ENCODE assay signal across 9 cellular contexts in genomic region chr9:127734247-127734746, GRCh38. TPM values are rescaled to one million over a fixed set of nuclear protein-coding genes. Genes with fewer than 3 reads are reported as not detected.
DNase-seq lines count a peak whose midpoint lies in the region; ATAC-seq, FAIRE-seq and TF ChIP-seq lines count a peak whose summit lies in the region.
"Had no signal": no experiment of that assay in that cellular context is flagged by ENCODE, and none has a peak within 500 bp of the region (broad histone marks: within the 10 kb centered on the region; RNA-seq: fewer than 3 reads in every experiment).

No MANE protein-coding gene starts in this region.

- H3K27ac Mint-ChIP-seq in Calu3 (ENCODE audit: unreplicated experiment) = no peak overlapping the region
- peak overlapping the region; percentile 59 for H3K27ac Mint-ChIP-seq in osteocyte (ENCODE audit: unreplicated experiment)

- H3K79me2 ChIP-seq in PC-3 (ENCODE audit: low read length) (no peaks in the 10 kb centered on the region), endothelial cell of umbilical vein (ENCODE audit: control insufficient read depth, insufficient read depth, low read length) (peaks cover 2% of the 10 kb centered on the region)

- no peaks in the 10 kb centered on the region for H3K4me1 Mint-ChIP-seq in Calu3 (ENCODE audit: low read depth, unreplicated experiment)
- H3K4me1 Mint-ChIP-seq in osteocyte (ENCODE audit: unreplicated experiment) = peaks cover 11% of the 10 kb centered on the region

- H3K9me3 Mint-ChIP-seq in Calu3 (ENCODE audit: low read depth, unreplicated experiment) (no peaks in the 10 kb centered on the region), osteocyte (ENCODE audit: unreplicated experiment) (no peaks in the 10 kb centered on the region)

- no peaks in the 10 kb centered on the region for H3F3A ChIP-seq in PC-3 (ENCODE audit: low read length, unreplicated experiment)

- H3K9me2 ChIP-seq in PC-3 (replicated peaks; ENCODE audit: low read length) = no peaks in the 10 kb centered on the region

- H3K4me3 ChIP-seq in PC-3 (ENCODE audit: low read length) (peak overlapping the region; percentile 84), endothelial cell of umbilical vein (replicated peaks in 1 of 3; ENCODE audit: insufficient read depth in 1 of 3, low read depth in 1 of 3, low read length in 3 of 3) (peak overlapping the region in 1 of 3 experiments; percentile 73)

- dilution Hi-C loops in endothelial cell of umbilical vein (cut with MboI; ENCODE audit: extremely low pct_ligation_motif_present, low sequenced_read_pairs) = no loop called here

- TSS peak; percentile 57 for BruUV-seq in Calu3 (replicated peaks; lab: Mats Ljungman, UMichigan)
- BruUV-seq in PC-3 (replicated peaks; lab: Mats Ljungman, UMichigan) = no TSS peak
- no TSS peak for BruUV-seq in endothelial cell of umbilical vein (replicated peaks; lab: Mats Ljungman, UMichigan)

- no peak for TF ChIP-seq POLR2A in endothelial cell of umbilical vein (IDR thresholded peaks at IDR 0.05; ENCODE audit: low read depth, low read length)

- H3K9me3 ChIP-seq in PC-3 (ENCODE audit: low read length) (no peaks in the 10 kb centered on the region), endothelial cell of umbilical vein (replicated peaks; ENCODE audit: control insufficient read depth, insufficient read depth, low read length) (no peaks in the 10 kb centered on the region)

- intact Hi-C loops in Calu3 (cut with micrococcal nuclease; ENCODE audit: unreplicated experiment) (loop anchor here (5.0 kb wide), 1 partner anchor 142 kb away; no protein-coding TSS in a partner anchor), PC-3 (cut with micrococcal nuclease) (loop anchor here (1.0 to 2.0 kb wide), 3 partner anchors 27 to 187 kb away; no protein-coding TSS in a partner anchor), endothelial cell of umbilical vein (cut with micrococcal nuclease) (loop anchor here (1.0 kb wide), 3 partner anchors 121 to 230 kb away; no protein-coding TSS in a partner anchor)

- POLR2A ChIA-PET in PC-3 (lab: Charles Lee; ENCODE audit: unreplicated experiment) = interaction anchor here (0.8 to 1.2 kb wide), 2 partner anchors 13 to 127 kb away, joined by 3 to 6 read pairs; no protein-coding TSS in a partner anchor
- POLR2A ChIA-PET in endothelial cell of umbilical vein (lab: Charles Lee) = interaction anchor here (1.3 kb wide), 2 partner anchors 19 to 51 kb away, joined by 3 to 4 read pairs; partner anchors contain the start of genes CDK9, PTRH1 and TTC16

- no peak for FAIRE-seq in endothelial cell of umbilical vein (lab: Jason Lieb, UNC)
- FAIRE-seq: TTC549 had no signal

- H3K4me1 ChIP-seq in PC-3 (ENCODE audit: insufficient read depth, low read length) (peaks cover 8% of the 10 kb centered on the region), endothelial cell of umbilical vein (ENCODE audit: control insufficient read depth, extremely low read depth, insufficient read depth, low read length) (peaks cover 12% of the 10 kb centered on the region)

- H4K20me1 ChIP-seq in PC-3 (ENCODE audit: low read length) (no peaks in the 10 kb centered on the region), endothelial cell of umbilical vein (replicated peaks; ENCODE audit: control insufficient read depth, extremely low read depth, insufficient read depth, low read length) (no peaks in the 10 kb centered on the region)

- no peak for ATAC-seq in PC-3

- TF ChIP-seq CTCF in Calu3 (IDR thresholded peaks at IDR 0.05; ENCODE audit: unreplicated experiment) (no peak), PC-3 (conservative IDR thresholded peaks at IDR 0.05; ENCODE audit: low read depth, low read length) (no peak; the same call in 1 of the 2 replicates), endothelial cell of umbilical vein (IDR thresholded peaks at IDR 0.05; ENCODE audit: extremely low read depth in 1 of 2, insufficient read depth in 1 of 2, low read depth in 1 of 2, low read length in 2 of 2) (no peak), osteocyte (IDR thresholded peaks at IDR 0.05) (no peak)

- CTCF ChIA-PET in Calu3 (lab: Charles Lee) (interaction anchor here (0.8 to 1.6 kb wide), 18 partner anchors 9 to 189 kb away, joined by 3 to 21 read pairs (median 5); partner anchors contain the start of genes CDK9, CFAP157, PTRH1 and ST6GALNAC4), PC-3 (lab: Charles Lee) (interaction anchor here (0.6 to 1.6 kb wide), 11 partner anchors 19 to 311 kb away, joined by 3 to 19 read pairs (median 7); partner anchors contain the start of genes CDK9, PTRH1 and TTC16), endothelial cell of umbilical vein (lab: Charles Lee) (interaction anchor here (0.7 to 2.4 kb wide), 70 partner anchors 10 to 520 kb away, joined by 3 to 94 read pairs (median 5); partner anchors contain the start of genes CDK9, PTRH1, ST6GALNAC4 and STXBP1)

- H3K27me3 Mint-ChIP-seq in Calu3 (ENCODE audit: unreplicated experiment) (peaks cover 36% of the 10 kb centered on the region), osteocyte (ENCODE audit: unreplicated experiment) (no peaks in the 10 kb centered on the region)

- DNase-seq in Calu3 = no peak
- no peak for DNase-seq in PC-3
- no peak for DNase-seq in endothelial cell of umbilical vein (ENCODE audit: low read depth, low spot score)
- DNase-seq in osteocyte (ENCODE audit: extremely low spot score, unreplicated experiment) = no peak
- no peak for DNase-seq in DMS114 treated with DMSO at 0.1 percent for 48 hours (lab: John Stamatoyannopoulos, UW; ENCODE audit: unreplicated experiment)
- DNase-seq in cortex of kidney (lab: John Stamatoyannopoulos, UW) = no peak
- no peak for DNase-seq in HCEC 1CT
- DNase-seq in SW480 (ENCODE audit: low spot score) = no peak

- no peaks in the 10 kb centered on the region for H3K36me3 ChIP-seq in PC-3 (ENCODE audit: low read depth, low read length)
- H3K36me3 ChIP-seq in endothelial cell of umbilical vein (ENCODE audit: control insufficient read depth in 2 of 2, extremely low read depth in 1 of 2, insufficient read depth in 2 of 2, low read length in 2 of 2) = peaks cover 8 to 22% of the 10 kb centered on the region in 2 experiments

- peak overlapping the region; percentile 94 for H3K4me2 ChIP-seq in PC-3 (ENCODE audit: low read length)
- peak overlapping the region; percentile 20 for H3K4me2 ChIP-seq in endothelial cell of umbilical vein (ENCODE audit: insufficient read depth, low read length)

- H3K27me3 ChIP-seq in PC-3 (ENCODE audit: low read length) = no peaks in the 10 kb centered on the region
- no peaks in the 10 kb centered on the region for H3K27me3 ChIP-seq in endothelial cell of umbilical vein (ENCODE audit: control insufficient read depth in 2 of 2, insufficient read depth in 2 of 2, low read length in 2 of 2)

- H3K27ac ChIP-seq in PC-3 (ENCODE audit: low read length) (no peak overlapping the region), endothelial cell of umbilical vein (ENCODE audit: insufficient read depth, low read depth, low read length) (no peak overlapping the region)

- no peaks in the 10 kb centered on the region for H3K9me1 ChIP-seq in endothelial cell of umbilical vein (replicated peaks; ENCODE audit: control insufficient read depth, extremely low read depth, insufficient read depth, low read length)

- H3K9ac ChIP-seq in PC-3 (ENCODE audit: low read length) (peak overlapping the region; percentile 71; the same call in 1 of the 2 replicates), endothelial cell of umbilical vein (replicated peaks; ENCODE audit: extremely low read depth, insufficient read depth, low read length) (no peak overlapping the region)

- H3K36me3 Mint-ChIP-seq in Calu3 (ENCODE audit: insufficient read depth, unreplicated experiment) (peaks cover 6% of the 10 kb centered on the region), osteocyte (ENCODE audit: unreplicated experiment) (peaks cover 6% of the 10 kb centered on the region)

- H2AFZ ChIP-seq in PC-3 (ENCODE audit: low read length) (peak overlapping the region; percentile 83), endothelial cell of umbilical vein (ENCODE audit: low read depth, low read length) (peak overlapping the region; percentile 6)

- H3K4me3 Mint-ChIP-seq in Calu3 (ENCODE audit: low read depth, unreplicated experiment) (peak overlapping the region; percentile 67), osteocyte (ENCODE audit: unreplicated experiment) (peak overlapping the region; percentile 78)

RNA-seq across cellular contexts. Expression of gene TOR2A, which starts 0.8 kb away (rescaled TPM):
- total RNA-seq in Calu3 (2022) (7.0 and 7.6 TPM in 2 replicates), PC-3 (2014; rRNA removed) (12.2 and 14.1 TPM in 2 replicates), endothelial cell of umbilical vein (17.1 and 19.3 TPM in 2 replicates), osteocyte (9.3 and 11.5 TPM in 2 replicates)
- 23.9 and 28.8 TPM in 2 replicates for polyA plus RNA-seq in endothelial cell of umbilical vein
- 18.4 and 25.3 TPM in 2 replicates for polyA plus RNA-seq in endothelial cell of umbilical vein (2011; cell fraction: cytosol; rRNA removed)
- polyA plus RNA-seq in endothelial cell of umbilical vein (2011; cell fraction: nucleus; rRNA removed) = 16.0 and 18.0 TPM in 2 replicates
- polyA plus RNA-seq in endothelial cell of umbilical vein (2012) = 11.3 and 18.5 TPM in 2 replicates
- polyA minus RNA-seq in endothelial cell of umbilical vein = 5.2 and 5.8 TPM in 2 replicates
- 16.5 TPM for polyA minus RNA-seq in endothelial cell of umbilical vein (2011; cell fraction: cytosol; rRNA and poly(A)+ RNA removed)
- polyA minus RNA-seq in endothelial cell of umbilical vein (2011; cell fraction: nucleus; rRNA and poly(A)+ RNA removed) = 5.1 and 7.3 TPM in 2 replicates

RNA-seq across cellular contexts. Expression of gene TTC16, which starts 18.4 kb away (rescaled TPM):
- not detected in 2 replicates for total RNA-seq in Calu3 (2022)
- 0.04 TPM in 1 of 2 replicates, not detected in the other for total RNA-seq in PC-3 (2014; rRNA removed)
- not detected in 2 replicates for total RNA-seq in endothelial cell of umbilical vein
- not detected in 2 replicates for polyA plus RNA-seq in endothelial cell of umbilical vein
- polyA plus RNA-seq in endothelial cell of umbilical vein (2011; cell fraction: cytosol; rRNA removed) = not detected in 2 replicates
- polyA plus RNA-seq in endothelial cell of umbilical vein (2011; cell fraction: nucleus; rRNA removed) = 0.05 TPM in 1 of 2 replicates, not detected in the other
- not detected in 2 replicates for polyA plus RNA-seq in endothelial cell of umbilical vein (2012)
- not detected in 2 replicates for polyA minus RNA-seq in endothelial cell of umbilical vein
- 0.31 TPM for polyA minus RNA-seq in endothelial cell of umbilical vein (2011; cell fraction: cytosol; rRNA and poly(A)+ RNA removed)
- not detected in 2 replicates for polyA minus RNA-seq in endothelial cell of umbilical vein (2011; cell fraction: nucleus; rRNA and poly(A)+ RNA removed)
- not detected in 2 replicates for total RNA-seq in osteocyte

RNA-seq across cellular contexts. Expression of gene PTRH1, which starts 18.8 kb away (rescaled TPM):
- total RNA-seq in Calu3 (2022) (14.3 and 15.1 TPM in 2 replicates), PC-3 (2014; rRNA removed) (38.1 and 45.3 TPM in 2 replicates), endothelial cell of umbilical vein (19.6 and 25.1 TPM in 2 replicates), osteocyte (10.6 and 10.7 TPM in 2 replicates)
- 52.2 and 73.6 TPM in 2 replicates for polyA plus RNA-seq in endothelial cell of umbilical vein
- 23.6 and 31.1 TPM in 2 replicates for polyA plus RNA-seq in endothelial cell of umbilical vein (2011; cell fraction: cytosol; rRNA removed)
- polyA plus RNA-seq in endothelial cell of umbilical vein (2011; cell fraction: nucleus; rRNA removed) = 12.7 and 14.7 TPM in 2 replicates
- polyA plus RNA-seq in endothelial cell of umbilical vein (2012) = 19.6 and 42.8 TPM in 2 replicates
- 7.6 and 9.2 TPM in 2 replicates for polyA minus RNA-seq in endothelial cell of umbilical vein
- polyA minus RNA-seq in endothelial cell of umbilical vein (2011; cell fraction: cytosol; rRNA and poly(A)+ RNA removed) = 21.4 TPM
- polyA minus RNA-seq in endothelial cell of umbilical vein (2011; cell fraction: nucleus; rRNA and poly(A)+ RNA removed) = 4.9 and 11.2 TPM in 2 replicates

RNA-seq across cellular contexts. Expression of gene CFAP157, which starts 27.5 kb away (rescaled TPM):
- total RNA-seq in Calu3 (2022) (0.87 and 1.0 TPM in 2 replicates), PC-3 (2014; rRNA removed) (not detected in 2 replicates), endothelial cell of umbilical vein (not detected in 2 replicates), osteocyte (0.24 TPM in 1 of 2 replicates, not detected in the other)
- 0.03 TPM in 1 of 2 replicates, not detected in the other for polyA plus RNA-seq in endothelial cell of umbilical vein
- polyA plus RNA-seq in endothelial cell of umbilical vein (2011; cell fraction: cytosol; rRNA removed) = 0.04 TPM in 1 of 2 replicates, not detected in the other
- 0.22 and 0.32 TPM in 2 replicates for polyA plus RNA-seq in endothelial cell of umbilical vein (2011; cell fraction: nucleus; rRNA removed)
- polyA plus RNA-seq in endothelial cell of umbilical vein (2012) = 1.2 and 1.5 TPM in 2 replicates
- polyA minus RNA-seq in endothelial cell of umbilical vein = 0.15 TPM in 1 of 2 replicates, not detected in the other
- not detected for polyA minus RNA-seq in endothelial cell of umbilical vein (2011; cell fraction: cytosol; rRNA and poly(A)+ RNA removed)
- not detected in 2 replicates for polyA minus RNA-seq in endothelial cell of umbilical vein (2011; cell fraction: nucleus; rRNA and poly(A)+ RNA removed)

RNA-seq across cellular contexts. Expression of gene SH2D3C, which starts 44.2 kb away (rescaled TPM):
- not detected in 2 replicates for total RNA-seq in Calu3 (2022)
- total RNA-seq in PC-3 (2014; rRNA removed) = 0.26 and 1.0 TPM in 2 replicates
- 95.0 and 102 TPM in 2 replicates for total RNA-seq in endothelial cell of umbilical vein
- polyA plus RNA-seq in endothelial cell of umbilical vein = 173 and 218 TPM in 2 replicates
- polyA plus RNA-seq in endothelial cell of umbilical vein (2011; cell fraction: cytosol; rRNA removed) = 61.4 and 68.1 TPM in 2 replicates
- 67.4 and 92.8 TPM in 2 replicates for polyA plus RNA-seq in endothelial cell of umbilical vein (2011; cell fraction: nucleus; rRNA removed)
- polyA plus RNA-seq in endothelial cell of umbilical vein (2012) = 42.8 and 49.4 TPM in 2 replicates
- 104 and 130 TPM in 2 replicates for polyA minus RNA-seq in endothelial cell of umbilical vein
- polyA minus RNA-seq in endothelial cell of umbilical vein (2011; cell fraction: cytosol; rRNA and poly(A)+ RNA removed) = not detected
- polyA minus RNA-seq in endothelial cell of umbilical vein (2011; cell fraction: nucleus; rRNA and poly(A)+ RNA removed) = 45.1 and 63.7 TPM in 2 replicates
- 19.3 and 20.4 TPM in 2 replicates for total RNA-seq in osteocyte
